Comparison of ENCODE assay signal across 8 cellular contexts in the genomic region with DNA sequence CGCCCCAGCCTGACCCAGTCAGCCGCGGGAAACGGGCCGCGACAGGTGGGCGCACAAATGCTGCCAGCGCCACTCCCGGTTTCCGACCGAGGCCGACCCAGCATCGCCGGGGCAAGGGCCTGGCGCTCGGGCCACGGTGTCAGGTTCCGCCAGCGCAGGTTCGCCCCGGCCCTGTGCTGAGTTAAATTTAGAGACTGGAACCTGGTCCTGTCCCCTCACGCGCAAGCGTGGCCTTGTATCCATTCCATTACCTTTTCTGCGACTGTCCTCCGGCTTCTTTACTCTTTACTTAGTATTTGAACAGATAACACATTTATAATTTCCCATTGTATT. TPM values are rescaled to one million over a fixed set of nuclear protein-coding genes. Genes with fewer than 3 reads are reported as not detected.
DNase-seq lines count a peak whose midpoint lies in the region; ATAC-seq and TF ChIP-seq lines count a peak whose summit lies in the region.
"Had no signal": no experiment of that assay in that cellular context is flagged by ENCODE, and none has a peak within 500 bp of the region (broad histone marks: within the 10 kb centered on the region; RNA-seq: fewer than 3 reads in every experiment).

No MANE protein-coding gene starts in this region.

- H3K4me3 ChIP-seq in SJSA1: peak overlapping the region; percentile 63
- peak overlapping the region; percentile 55 to 64 for H3K4me3 ChIP-seq in foreskin fibroblast (ENCODE audit: low read depth in 1 of 2, low read length in 2 of 2)
- peak overlapping the region; percentile 69 to 83 (median 72) for H3K4me3 ChIP-seq in subcutaneous abdominal adipose tissue (ENCODE audit: low read depth in 1 of 5, low read length in 5 of 5)

- DNase-seq in SJSA1 (ENCODE audit: low read depth in 1 of 2, low spot score in 2 of 2) (peak in 1 of 2 experiments; percentile 47), foreskin fibroblast (no peak), NCI-H146 (lab: John Stamatoyannopoulos, UW) (no peak), mesenteric fat pad (ENCODE audit: low spot score) (no peak)
- DNase-seq: NCI-H2029 had no signal

- H3K4me1 ChIP-seq in SJSA1 (replicated peaks) (peaks cover 18% of the 10 kb centered on the region), subcutaneous abdominal adipose tissue (ENCODE audit: control insufficient read depth in 5 of 5, insufficient read depth in 5 of 5, low read length in 5 of 5) (peaks cover 3 to 45% (median 35%) of the 10 kb centered on the region in 5 donors)

- peak overlapping the region in 1 of 5 donors; percentile 35 for H3K9ac ChIP-seq in subcutaneous abdominal adipose tissue (ENCODE audit: low read length in 5 of 5)

- ATAC-seq in HG02938 (IDR thresholded peaks at IDR 0.05; ENCODE audit: unreplicated experiment): no peak

- H3K36me3 ChIP-seq in SJSA1 (no peaks in the 10 kb centered on the region), subcutaneous abdominal adipose tissue (ENCODE audit: control insufficient read depth in 5 of 5, insufficient read depth in 5 of 5, low read length in 5 of 5) (no peaks in the 10 kb centered on the region)

- H3K9me3 ChIP-seq in SJSA1 (replicated peaks): no peaks in the 10 kb centered on the region
- H3K9me3 ChIP-seq in subcutaneous abdominal adipose tissue (ENCODE audit: control insufficient read depth in 5 of 5, low read length in 5 of 5): peaks cover 0 to 4% (median 0%) of the 10 kb centered on the region in 5 donors

- TF ChIP-seq CTCF in foreskin fibroblast (IDR thresholded peaks at IDR 0.05; ENCODE audit: low read depth, low read length): no peak

- H3K27ac ChIP-seq in SJSA1 (no peak overlapping the region), subcutaneous abdominal adipose tissue (ENCODE audit: low read depth, low read length) (no peak overlapping the region)

- H3K27me3 ChIP-seq in SJSA1 (replicated peaks) (no peaks in the 10 kb centered on the region), subcutaneous abdominal adipose tissue (ENCODE audit: control insufficient read depth in 5 of 5, insufficient read depth in 4 of 5, low read length in 5 of 5) (no peaks in the 10 kb centered on the region)

RNA-seq across cellular contexts. Expression of a gene that starts 0.4 kb away (rescaled TPM):
- total RNA-seq in SJSA1 (2014; rRNA removed; shearing (Covaris generic)): 28.0 and 45.2 TPM in 2 replicates
- total RNA-seq in mesenteric fat pad: 3.0 TPM

RNA-seq across cellular contexts. Expression of a gene that starts 17.7 kb away (rescaled TPM):
- total RNA-seq in SJSA1 (2014; rRNA removed; shearing (Covaris generic)): 10.6 and 14.0 TPM in 2 replicates
- 22.1 TPM for total RNA-seq in mesenteric fat pad

RNA-seq across cellular contexts. Expression of a gene that starts 38.3 kb away (rescaled TPM):
- 2,705 and 2,892 TPM in 2 replicates for total RNA-seq in SJSA1 (2014; rRNA removed; shearing (Covaris generic))
- 1,262 TPM for total RNA-seq in mesenteric fat pad

RNA-seq across cellular contexts. Expression of a gene that starts 55.6 kb away (rescaled TPM):
- total RNA-seq in SJSA1 (2014; rRNA removed; shearing (Covaris generic)): 2.4 and 5.2 TPM in 2 replicates
- total RNA-seq in mesenteric fat pad: 9.5 TPM

RNA-seq across cellular contexts. Expression of a gene that starts 58.0 kb away (rescaled TPM):
- not detected in 2 replicates for total RNA-seq in SJSA1 (2014; rRNA removed; shearing (Covaris generic))
- not detected for total RNA-seq in mesenteric fat pad
- total RNA-seq: pulmonary artery endothelial cell had no signal
